ENCODE assay signal across 4 cellular contexts in the genomic region with DNA sequence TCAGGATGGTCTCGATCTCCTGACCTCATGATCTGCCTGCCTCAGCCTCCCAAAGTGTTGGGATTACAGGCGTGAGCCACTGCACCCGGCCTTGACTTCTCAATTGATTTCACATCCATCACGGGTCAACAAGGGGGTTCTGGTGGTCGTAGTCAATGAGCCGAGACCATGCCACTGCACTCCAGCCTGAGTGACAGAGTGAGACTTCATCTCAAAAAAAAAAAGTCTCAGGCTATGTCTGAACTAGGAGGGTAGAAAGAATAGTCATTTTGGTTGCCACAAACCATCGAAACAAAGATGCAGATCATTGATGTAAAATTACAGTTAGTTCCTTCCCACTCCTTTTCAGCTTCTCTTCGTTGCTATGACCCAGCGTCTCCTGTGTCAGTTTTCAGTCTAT. TPM values are rescaled to one million over a fixed set of nuclear protein-coding genes. Genes with fewer than 3 reads are reported as not detected.
"Had no signal": no experiment of that assay in that cellular context is flagged by ENCODE, and none has a peak within 500 bp of the region (broad histone marks: within the 10 kb centered on the region; RNA-seq: fewer than 3 reads in every experiment).

No MANE protein-coding gene starts in this region.

RNA-seq across cellular contexts. Expression of a gene that starts 33.5 kb away (rescaled TPM):
- total RNA-seq: foreskin keratinocyte; mammary epithelial cell; mononuclear cell; naive thymus-derived CD4-positive, alpha-beta T cell had no signal
- polyA plus RNA-seq: mammary epithelial cell had no signal
